9 cellular contexts compared by ENCODE assay signal in genomic region chr5:132655821-132656773, GRCh38. TPM values are rescaled to one million over a fixed set of nuclear protein-coding genes. Genes with fewer than 3 reads are reported as not detected.
DNase-seq lines count a peak whose midpoint lies in the region; ATAC-seq and TF ChIP-seq lines count a peak whose summit lies in the region.
"Had no signal": no experiment of that assay in that cellular context is flagged by ENCODE, and none has a peak within 500 bp of the region (broad histone marks: within the 10 kb centered on the region; RNA-seq: fewer than 3 reads in every experiment).

No MANE protein-coding gene starts in this region.

- H4K20me1 ChIP-seq in MM.1S (ENCODE audit: insufficient read depth, low read length) = no peaks in the 10 kb centered on the region

- peak; percentile 19; the same call in 1 of the 2 replicates for TF ChIP-seq CTCF in BJ (IDR thresholded peaks at IDR 0.05; ENCODE audit: insufficient read depth, low read depth, low read length)
- TF ChIP-seq CTCF in MM.1S (IDR thresholded peaks at IDR 0.05; ENCODE audit: low read length) = no peak

- ATAC-seq in GM18907 (IDR thresholded peaks at IDR 0.05; ENCODE audit: unreplicated experiment) = no peak

- DNase-seq in BJ (ENCODE audit: low read depth) (no peak), adipocyte (ENCODE audit: low read depth) (peak; percentile 60), HuH-7 (ENCODE audit: low spot score) (no peak), MM.1S (no peak)
- DNase-seq in stimulated activated CD4-positive, alpha-beta T cell treated with anti-CD3 and anti-CD28 coated beads, Interleukin-4, amount 100 ng/mL, for 4 hours = peak; percentile 30 to 48

- H3K36me3 ChIP-seq in BJ (ENCODE audit: control insufficient read depth, insufficient read depth, low read length) (no peaks in the 10 kb centered on the region), HUES48 (ENCODE audit: control insufficient read depth, insufficient read depth, low read length) (no peaks in the 10 kb centered on the region), adipocyte (ENCODE audit: control insufficient read depth, insufficient read depth, low read length, severe bottlenecking) (no peaks in the 10 kb centered on the region), iPS-20b (ENCODE audit: insufficient read depth, low read depth, low read length) (no peaks in the 10 kb centered on the region), MM.1S (replicated peaks; ENCODE audit: insufficient read depth, low read length) (no peaks in the 10 kb centered on the region)

- no peak overlapping the region for H2AFZ ChIP-seq in MM.1S (ENCODE audit: low read length)

- no peak overlapping the region for H3K4me2 ChIP-seq in MM.1S (ENCODE audit: low read depth, low read length)

- POLR2A ChIA-PET in BJ (lab: Charles Lee) = no interaction called here

- CTCF ChIA-PET in BJ (lab: Yijun Ruan, JAX) = interaction anchor here (1.6 to 2.9 kb wide), 2 partner anchors 8 to 60 kb away, joined by 3 to 7 read pairs; no protein-coding TSS in a partner anchor

- no peak overlapping the region for H3K27ac ChIP-seq in HUES48 (ENCODE audit: low read depth, low read length)
- no peak overlapping the region for H3K27ac ChIP-seq in iPS-20b (ENCODE audit: low read length)
- no peak overlapping the region for H3K27ac ChIP-seq in MM.1S (ENCODE audit: low read length)

- peak overlapping the region; percentile 25 for H3K4me3 ChIP-seq in BJ (ENCODE audit: low read depth, low read length)
- H3K4me3 ChIP-seq in HUES48 (ENCODE audit: low read depth, low read length) = peak overlapping the region; percentile 53
- H3K4me3 ChIP-seq in adipocyte (ENCODE audit: low read length) = peak overlapping the region; percentile 63
- peak overlapping the region; percentile 56; the same call in 1 of the 2 replicates for H3K4me3 ChIP-seq in iPS-20b (ENCODE audit: low read length)
- H3K4me3 ChIP-seq in MM.1S (ENCODE audit: low read length) = no peak overlapping the region

- H3K9me3 ChIP-seq in HUES48 (ENCODE audit: control insufficient read depth, insufficient read depth, low read length) (no peaks in the 10 kb centered on the region), adipocyte (ENCODE audit: control insufficient read depth, low read length) (no peaks in the 10 kb centered on the region), iPS-20b (ENCODE audit: insufficient read depth, low read depth, low read length) (no peaks in the 10 kb centered on the region), MM.1S (replicated peaks; ENCODE audit: insufficient read depth, low read length) (no peaks in the 10 kb centered on the region)

- H3K9ac ChIP-seq in HUES48 (ENCODE audit: low read depth, low read length) (no peak overlapping the region), adipocyte (ENCODE audit: low read length) (peak overlapping the region; percentile 56), iPS-20b (ENCODE audit: low read depth, low read length) (no peak overlapping the region), MM.1S (ENCODE audit: low read length) (no peak overlapping the region)

- no peaks in the 10 kb centered on the region for H3F3A ChIP-seq in MM.1S (ENCODE audit: insufficient read depth, low read length)

- H3K27me3 ChIP-seq in BJ (ENCODE audit: control insufficient read depth, insufficient read depth, low read length) = no peaks in the 10 kb centered on the region
- H3K27me3 ChIP-seq in HUES48 (ENCODE audit: control insufficient read depth, insufficient read depth, low read length) = peaks cover 39% of the 10 kb centered on the region
- no peaks in the 10 kb centered on the region for H3K27me3 ChIP-seq in adipocyte (replicated peaks; ENCODE audit: control insufficient read depth, insufficient read depth, low read length)
- peaks cover 51% of the 10 kb centered on the region for H3K27me3 ChIP-seq in iPS-20b (ENCODE audit: insufficient read depth, low read length)
- H3K27me3 ChIP-seq in MM.1S (replicated peaks; ENCODE audit: insufficient read depth, low read length) = no peaks in the 10 kb centered on the region

- H3K79me2 ChIP-seq in MM.1S (ENCODE audit: low read length) = no peaks in the 10 kb centered on the region

- H3K4me1 ChIP-seq in HUES48 (ENCODE audit: control insufficient read depth, insufficient read depth, low read length) (peaks cover 7% of the 10 kb centered on the region; the same call in 1 of the 2 replicates), adipocyte (ENCODE audit: control insufficient read depth, insufficient read depth, low read length) (peaks cover 22% of the 10 kb centered on the region), iPS-20b (ENCODE audit: insufficient read depth, low read length) (no peaks in the 10 kb centered on the region), MM.1S (ENCODE audit: low read length) (no peaks in the 10 kb centered on the region)

- H3K9me2 ChIP-seq in MM.1S (replicated peaks; ENCODE audit: insufficient read depth, low read length) = no peaks in the 10 kb centered on the region

RNA-seq across cellular contexts. Expression of gene IL13, which starts 1.9 kb away (rescaled TPM):
- polyA plus RNA-seq in BJ (2011; rRNA removed) = not detected in 2 replicates
- not detected in 2 replicates for polyA minus RNA-seq in BJ (2011; rRNA and poly(A)+ RNA removed)
- polyA plus RNA-seq: liver had no signal

RNA-seq across cellular contexts. Expression of gene IL4, which starts 17.7 kb away (rescaled TPM):
- not detected in 2 replicates for polyA plus RNA-seq in BJ (2011; rRNA removed)
- polyA minus RNA-seq in BJ (2011; rRNA and poly(A)+ RNA removed) = not detected in 2 replicates
- polyA plus RNA-seq: liver had no signal

Comparison
In these comparisons a context has a peak if more than half of its experiments do, and no peak if none do; other contexts are left out.
1. DNase-seq: peak in adipocyte (single experiment) and stimulated activated CD4-positive, alpha-beta T cell treated with anti-CD3 and anti-CD28 coated beads, Interleukin-4, amount 100 ng/mL, for 4 hours (2 of 2); none in BJ (single experiment), HuH-7 (single experiment) and MM.1S (single experiment).